ENCODE assay signal across 1 cellular context in the genomic region with DNA sequence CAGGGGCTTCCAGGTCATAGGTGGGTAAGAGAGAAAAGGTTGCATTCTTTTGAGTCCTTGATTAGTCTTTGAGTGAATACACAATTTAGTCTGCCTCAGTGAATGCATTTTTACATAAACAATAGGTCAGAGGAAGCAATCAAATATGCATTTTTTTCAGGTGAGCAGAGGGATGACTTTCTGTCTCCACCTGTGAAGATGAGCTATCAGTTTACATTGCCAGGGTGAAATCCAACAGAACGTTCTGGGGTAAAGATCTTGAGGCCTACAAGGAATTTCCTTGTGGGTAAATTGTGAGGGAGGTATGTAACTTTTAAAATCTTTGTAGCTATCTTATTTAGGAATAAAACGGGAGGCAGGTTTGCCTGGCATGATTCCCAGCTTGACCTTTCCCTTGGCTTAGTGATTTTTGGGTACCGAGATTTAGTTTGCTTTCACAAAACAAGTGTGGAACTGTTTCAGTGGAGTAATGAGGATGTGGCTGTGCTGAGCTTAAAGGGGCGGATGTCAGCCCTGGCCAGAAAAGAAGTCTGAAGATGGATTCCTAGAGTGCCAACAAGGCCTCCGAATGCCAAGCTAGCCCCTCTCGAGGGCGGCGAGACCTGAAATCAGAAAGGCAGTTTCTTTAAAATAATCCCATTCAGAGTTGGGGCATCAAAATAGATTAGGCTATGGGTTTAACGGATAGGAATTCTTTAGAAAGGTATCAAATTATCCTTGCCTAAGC.
TF ChIP-seq lines count a peak whose summit lies in the region.

No MANE protein-coding gene starts in this region.

TF ChIP-seq in WTC11, 78 proteins besides CTCF, POLR2A, EP300 and RAD21 (continued from another document):
- TF ChIP-seq, protein P1, sequence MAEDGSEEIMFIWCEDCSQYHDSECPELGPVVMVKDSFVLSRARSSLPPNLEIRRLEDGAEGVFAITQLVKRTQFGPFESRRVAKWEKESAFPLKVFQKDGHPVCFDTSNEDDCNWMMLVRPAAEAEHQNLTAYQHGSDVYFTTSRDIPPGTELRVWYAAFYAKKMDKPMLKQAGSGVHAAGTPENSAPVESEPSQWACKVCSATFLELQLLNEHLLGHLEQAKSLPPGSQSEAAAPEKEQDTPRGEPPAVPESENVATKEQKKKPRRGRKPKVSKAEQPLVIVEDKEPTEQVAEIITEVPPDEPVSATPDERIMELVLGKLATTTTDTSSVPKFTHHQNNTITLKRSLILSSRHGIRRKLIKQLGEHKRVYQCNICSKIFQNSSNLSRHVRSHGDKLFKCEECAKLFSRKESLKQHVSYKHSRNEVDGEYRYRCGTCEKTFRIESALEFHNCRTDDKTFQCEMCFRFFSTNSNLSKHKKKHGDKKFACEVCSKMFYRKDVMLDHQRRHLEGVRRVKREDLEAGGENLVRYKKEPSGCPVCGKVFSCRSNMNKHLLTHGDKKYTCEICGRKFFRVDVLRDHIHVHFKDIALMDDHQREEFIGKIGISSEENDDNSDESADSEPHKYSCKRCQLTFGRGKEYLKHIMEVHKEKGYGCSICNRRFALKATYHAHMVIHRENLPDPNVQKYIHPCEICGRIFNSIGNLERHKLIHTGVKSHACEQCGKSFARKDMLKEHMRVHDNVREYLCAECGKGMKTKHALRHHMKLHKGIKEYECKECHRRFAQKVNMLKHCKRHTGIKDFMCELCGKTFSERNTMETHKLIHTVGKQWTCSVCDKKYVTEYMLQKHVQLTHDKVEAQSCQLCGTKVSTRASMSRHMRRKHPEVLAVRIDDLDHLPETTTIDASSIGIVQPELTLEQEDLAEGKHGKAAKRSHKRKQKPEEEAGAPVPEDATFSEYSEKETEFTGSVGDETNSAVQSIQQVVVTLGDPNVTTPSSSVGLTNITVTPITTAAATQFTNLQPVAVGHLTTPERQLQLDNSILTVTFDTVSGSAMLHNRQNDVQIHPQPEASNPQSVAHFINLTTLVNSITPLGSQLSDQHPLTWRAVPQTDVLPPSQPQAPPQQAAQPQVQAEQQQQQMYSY (CRISPR knock-in tag; IDR thresholded peaks at IDR 0.05) = no peak
- TF ChIP-seq KAT7 (CRISPR knock-in tag; IDR thresholded peaks at IDR 0.05; ENCODE audit: borderline replicate concordance) (no peak), TEAD1 (CRISPR knock-in tag; IDR thresholded peaks at IDR 0.05) (no peak)
- TF ChIP-seq, protein P2, sequence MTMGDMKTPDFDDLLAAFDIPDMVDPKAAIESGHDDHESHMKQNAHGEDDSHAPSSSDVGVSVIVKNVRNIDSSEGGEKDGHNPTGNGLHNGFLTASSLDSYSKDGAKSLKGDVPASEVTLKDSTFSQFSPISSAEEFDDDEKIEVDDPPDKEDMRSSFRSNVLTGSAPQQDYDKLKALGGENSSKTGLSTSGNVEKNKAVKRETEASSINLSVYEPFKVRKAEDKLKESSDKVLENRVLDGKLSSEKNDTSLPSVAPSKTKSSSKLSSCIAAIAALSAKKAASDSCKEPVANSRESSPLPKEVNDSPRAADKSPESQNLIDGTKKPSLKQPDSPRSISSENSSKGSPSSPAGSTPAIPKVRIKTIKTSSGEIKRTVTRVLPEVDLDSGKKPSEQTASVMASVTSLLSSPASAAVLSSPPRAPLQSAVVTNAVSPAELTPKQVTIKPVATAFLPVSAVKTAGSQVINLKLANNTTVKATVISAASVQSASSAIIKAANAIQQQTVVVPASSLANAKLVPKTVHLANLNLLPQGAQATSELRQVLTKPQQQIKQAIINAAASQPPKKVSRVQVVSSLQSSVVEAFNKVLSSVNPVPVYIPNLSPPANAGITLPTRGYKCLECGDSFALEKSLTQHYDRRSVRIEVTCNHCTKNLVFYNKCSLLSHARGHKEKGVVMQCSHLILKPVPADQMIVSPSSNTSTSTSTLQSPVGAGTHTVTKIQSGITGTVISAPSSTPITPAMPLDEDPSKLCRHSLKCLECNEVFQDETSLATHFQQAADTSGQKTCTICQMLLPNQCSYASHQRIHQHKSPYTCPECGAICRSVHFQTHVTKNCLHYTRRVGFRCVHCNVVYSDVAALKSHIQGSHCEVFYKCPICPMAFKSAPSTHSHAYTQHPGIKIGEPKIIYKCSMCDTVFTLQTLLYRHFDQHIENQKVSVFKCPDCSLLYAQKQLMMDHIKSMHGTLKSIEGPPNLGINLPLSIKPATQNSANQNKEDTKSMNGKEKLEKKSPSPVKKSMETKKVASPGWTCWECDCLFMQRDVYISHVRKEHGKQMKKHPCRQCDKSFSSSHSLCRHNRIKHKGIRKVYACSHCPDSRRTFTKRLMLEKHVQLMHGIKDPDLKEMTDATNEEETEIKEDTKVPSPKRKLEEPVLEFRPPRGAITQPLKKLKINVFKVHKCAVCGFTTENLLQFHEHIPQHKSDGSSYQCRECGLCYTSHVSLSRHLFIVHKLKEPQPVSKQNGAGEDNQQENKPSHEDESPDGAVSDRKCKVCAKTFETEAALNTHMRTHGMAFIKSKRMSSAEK (CRISPR knock-in tag; IDR thresholded peaks at IDR 0.05; ENCODE audit: borderline replicate concordance) = no peak
